ENCODE assay signal across 8 cellular contexts in genomic region chr17:1180958-1181768, GRCh38. TPM values are rescaled to one million over a fixed set of nuclear protein-coding genes. Genes with fewer than 3 reads are reported as not detected.
DNase-seq lines count a peak whose midpoint lies in the region; ATAC-seq and TF ChIP-seq lines count a peak whose summit lies in the region.
"Had no signal": no experiment of that assay in that cellular context is flagged by ENCODE, and none has a peak within 500 bp of the region (broad histone marks: within the 10 kb centered on the region; RNA-seq: fewer than 3 reads in every experiment).

No MANE protein-coding gene starts in this region.

- no peak for TF ChIP-seq POLR2A in ovary (IDR thresholded peaks at IDR 0.05)

- H3K36me3 ChIP-seq in ovary = no peaks in the 10 kb centered on the region
- H3K36me3 ChIP-seq: left lung had no signal

- H3K9me3 ChIP-seq in ovary = no peaks in the 10 kb centered on the region
- H3K9me3 ChIP-seq: left lung had no signal

- no peaks in the 10 kb centered on the region for H3K27me3 ChIP-seq in ovary

- peak; percentile 76 for DNase-seq in GM19238 (ENCODE audit: insufficient read length, low spot score)
- DNase-seq in amygdala (lab: John Stamatoyannopoulos, UW) = peak in 33 of 56 donors; percentile 14 to 85 (median 53)
- DNase-seq in ovary = peak in 2 of 5 donors; percentile 18 to 30
- DNase-seq in OCI-M1 (lab: John Stamatoyannopoulos, UW) = no peak
- DNase-seq in activated CD4-positive, alpha-beta T cell treated with anti-CD3 and anti-CD28 coated beads for 1 hour = no peak
- no peak for DNase-seq in GF-D8 (lab: John Stamatoyannopoulos, UW)

- WGBS in ovary, 3 donors = 65 to 78% (median 72%) methylated on average over 25 of the region's 25 CpGs

- H3K4me3 ChIP-seq in ovary = no peak overlapping the region

- peaks cover 3% of the 10 kb centered on the region for H3K4me1 ChIP-seq in ovary (ENCODE audit: insufficient read depth)

- no peak for TF ChIP-seq CTCF in ovary (IDR thresholded peaks at IDR 0.05)

- ATAC-seq in HG03159 (IDR thresholded peaks at IDR 0.05; ENCODE audit: unreplicated experiment) = peak; percentile 33

- TF ChIP-seq EP300 in ovary (IDR thresholded peaks at IDR 0.05) = no peak

- peak overlapping the region; percentile 78 to 82 for H3K27ac ChIP-seq in ovary
- H3K27ac ChIP-seq: left lung had no signal

- intact Hi-C loops in ovary (cut with DNase I) = loop anchor here in 1 of 4 donors (5.0 kb wide), 1 partner anchor 39 kb away; no protein-coding TSS in a partner anchor

RNA-seq across cellular contexts. Expression of gene ABR, which starts 1.4 kb away (rescaled TPM):
- 10 to 100 TPM; 25.0 to 94.6 (median 60.2) TPM for total RNA-seq in ovary
- 10 to 100 TPM; 33.3 to 66.7 TPM for polyA plus RNA-seq in ovary

Comparison
In these comparisons a context has a peak if more than half of its experiments do, and no peak if none do; other contexts are left out.
1. DNase-seq: peak in GM19238 (single experiment) and amygdala (33 of 56); none in OCI-M1 (single experiment), activated CD4-positive, alpha-beta T cell treated with anti-CD3 and anti-CD28 coated beads for 1 hour (single experiment) and GF-D8 (single experiment).